25 cellular contexts compared by ENCODE assay signal in genomic region chr7:38679419-38679818, GRCh38. TPM values are rescaled to one million over a fixed set of nuclear protein-coding genes. Genes with fewer than 3 reads are reported as not detected.
"Had no signal": no experiment of that assay in that cellular context is flagged by ENCODE, and none has a peak within 500 bp of the region (broad histone marks: within the 10 kb centered on the region; RNA-seq: fewer than 3 reads in every experiment).

No MANE protein-coding gene starts in this region.

- DNase-seq: activated CD4-positive, alpha-beta T cell treated with anti-CD3 and anti-CD28 coated beads for 1 hour; activated CD4-positive, alpha-beta T cell treated with anti-CD3 and anti-CD28 coated beads, Interleukin-2, amount 50 U/mL, for 4 hours; activated CD8-positive, alpha-beta memory T cell treated with anti-CD3 and anti-CD28 coated beads for 24 hours; activated CD8-positive, alpha-beta memory T cell treated with anti-CD3 and anti-CD28 coated beads, Interleukin-2, amount 50 U/mL, for 4 hours; activated T-cell treated with anti-CD3 and anti-CD28 coated beads, Interleukin-2, amount 50 U/mL, for 24 hours; adrenal gland; esophagus squamous epithelium; foreskin melanocyte; glutamatergic neuron; hippocampal formation; mesendoderm; naive B cell; occipital lobe; retina; sigmoid colon; stimulated activated CD4-positive, alpha-beta T cell treated with anti-CD3 and anti-CD28 coated beads, Interleukin-15, amount 100 ng/mL, for 24 hours; stomach; T-cell; trophoblast cell; WERI-Rb-1 had no signal

- H3K4me3 ChIP-seq: adrenal gland, breast epithelium, coronary artery, esophagus squamous epithelium, sigmoid colon, smooth muscle cell, stomach had no signal

RNA-seq across cellular contexts. Expression of gene AMPH, which starts 48.2 kb away (rescaled TPM):
- total RNA-seq: activated naive CD4-positive, alpha-beta T cell treated with anti-CD3 and anti-CD28 coated beads, Interleukin-2, amount 50 U/mL, for 72 hours; activated T-helper 17 cell treated with anti-CD3 and anti-CD28 coated beads, Interleukin-2, amount 50 U/mL, for 72 hours; T-cell had no signal
